In genomic region chr15:44670087-44670945, GRCh38 we compare ENCODE assay signal across 1 cellular context.
TF ChIP-seq lines count a peak whose summit lies in the region.

No MANE protein-coding gene starts in this region.

TF ChIP-seq in GM23338, 12 proteins besides CTCF, POLR2A, EP300 and RAD21:
- TF ChIP-seq ZNF462 (CRISPR knock-in tag; IDR thresholded peaks at IDR 0.05) (no peak), STAT1 (IDR thresholded peaks at IDR 0.05; ENCODE audit: unreplicated experiment) (no peak), ZNF114 (CRISPR knock-in tag; IDR thresholded peaks at IDR 0.05) (no peak), JUNB (IDR thresholded peaks at IDR 0.05; ENCODE audit: unreplicated experiment) (no peak), ETS1 (IDR thresholded peaks at IDR 0.05) (no peak), POLR2AphosphoS5 (IDR thresholded peaks at IDR 0.05; ENCODE audit: low read depth) (no peak), EZH2phosphoT487 (IDR thresholded peaks at IDR 0.05; ENCODE audit: unreplicated experiment) (no peak), NANOG (IDR thresholded peaks at IDR 0.05; ENCODE audit: borderline replicate concordance) (no peak), CREB1 (CRISPR knock-in tag; IDR thresholded peaks at IDR 0.05; ENCODE audit: low read depth) (no peak), ZNF331 (CRISPR knock-in tag; IDR thresholded peaks at IDR 0.05; ENCODE audit: low read depth) (no peak), REST (IDR thresholded peaks at IDR 0.05; ENCODE audit: unreplicated experiment) (no peak), EZH2 (IDR thresholded peaks at IDR 0.05; ENCODE audit: low read depth, unreplicated experiment) (no peak)
TF ChIP-seq in GM23338: peak in this region for 0.
